Comparison of ENCODE assay signal across 10 cellular contexts in genomic region chr21:41207401-41208388, GRCh38. TPM values are rescaled to one million over a fixed set of nuclear protein-coding genes. Genes with fewer than 3 reads are reported as not detected.
DNase-seq lines count a peak whose midpoint lies in the region; ATAC-seq and TF ChIP-seq lines count a peak whose summit lies in the region.
"Had no signal": no experiment of that assay in that cellular context is flagged by ENCODE, and none has a peak within 500 bp of the region (broad histone marks: within the 10 kb centered on the region; RNA-seq: fewer than 3 reads in every experiment).

No MANE protein-coding gene starts in this region.

- H3K4me1 Mint-ChIP-seq in type B pancreatic cell (ENCODE audit: unreplicated experiment): peaks cover 28% of the 10 kb centered on the region
- H3K4me1 Mint-ChIP-seq: activated naive CD8-positive, alpha-beta T cell treated with anti-CD3 and anti-CD28 coated beads, Interleukin-2, amount 10 ng/mL, durations not matched to agents 7 days and 5 days had no signal

- DNase-seq in LHCN-M2 (ENCODE audit: low read depth) (peak; percentile 19), astrocyte of the hippocampus (ENCODE audit: low read depth, low spot score) (peak; percentile 76), iris pigment epithelial cell (ENCODE audit: low read depth) (peak; percentile 42), stromal cell of bone marrow (ENCODE audit: low read depth) (peak; percentile 83), MV-4-11 (lab: John Stamatoyannopoulos, UW) (no peak), type B pancreatic cell (ENCODE audit: extremely low spot score, unreplicated experiment) (no peak)
- DNase-seq: activated naive CD8-positive, alpha-beta T cell treated with anti-CD3 and anti-CD28 coated beads, Interleukin-2, amount 10 ng/mL, durations not matched to agents 7 days and 5 days; NK-92 treated with Interleukin-12 subunit alpha and Interleukin-12 subunit beta, amount 100 ng/mL, for 24 hours had no signal

- H3K9me3 Mint-ChIP-seq in type B pancreatic cell: no peaks in the 10 kb centered on the region
- H3K9me3 Mint-ChIP-seq: activated naive CD8-positive, alpha-beta T cell treated with anti-CD3 and anti-CD28 coated beads, Interleukin-2, amount 10 ng/mL, durations not matched to agents 7 days and 5 days had no signal

- H3K4me3 Mint-ChIP-seq in type B pancreatic cell: no peak overlapping the region
- H3K4me3 Mint-ChIP-seq: activated naive CD8-positive, alpha-beta T cell treated with anti-CD3 and anti-CD28 coated beads, Interleukin-2, amount 10 ng/mL, durations not matched to agents 7 days and 5 days had no signal

- no peak for TF ChIP-seq CTCF in type B pancreatic cell (conservative IDR thresholded peaks at IDR 0.05)

- H3K27ac Mint-ChIP-seq in type B pancreatic cell: no peak overlapping the region
- H3K27ac Mint-ChIP-seq: activated naive CD8-positive, alpha-beta T cell treated with anti-CD3 and anti-CD28 coated beads, Interleukin-2, amount 10 ng/mL, durations not matched to agents 7 days and 5 days had no signal

- ATAC-seq in HG03097 (IDR thresholded peaks at IDR 0.05; ENCODE audit: low FRiP score, unreplicated experiment) (no peak), GM18502 (IDR thresholded peaks at IDR 0.05; ENCODE audit: poor library complexity, unreplicated experiment) (no peak)

- no peaks in the 10 kb centered on the region for H3K27me3 Mint-ChIP-seq in type B pancreatic cell

- H3K36me3 Mint-ChIP-seq in type B pancreatic cell: no peaks in the 10 kb centered on the region
- H3K36me3 Mint-ChIP-seq: activated naive CD8-positive, alpha-beta T cell treated with anti-CD3 and anti-CD28 coated beads, Interleukin-2, amount 10 ng/mL, durations not matched to agents 7 days and 5 days had no signal

RNA-seq across cellular contexts. Expression of gene BACE2, which starts 39.7 kb away (rescaled TPM):
- total RNA-seq in LHCN-M2 (2014; rRNA removed): 14.4 and 17.4 TPM in 2 replicates
- polyA plus RNA-seq in LHCN-M2 (2012): 37.0 TPM
- 29.8 and 44.3 TPM in 2 replicates for total RNA-seq in type B pancreatic cell (ENCODE audit: low replicate concordance)

Comparison
In these comparisons a context has a peak if more than half of its experiments do, and no peak if none do; other contexts are left out.
1. DNase-seq: peak in LHCN-M2 (single experiment), astrocyte of the hippocampus (single experiment), iris pigment epithelial cell (single experiment) and stromal cell of bone marrow (single experiment); none in MV-4-11 (single experiment) and type B pancreatic cell (single experiment).